In the genomic region with DNA sequence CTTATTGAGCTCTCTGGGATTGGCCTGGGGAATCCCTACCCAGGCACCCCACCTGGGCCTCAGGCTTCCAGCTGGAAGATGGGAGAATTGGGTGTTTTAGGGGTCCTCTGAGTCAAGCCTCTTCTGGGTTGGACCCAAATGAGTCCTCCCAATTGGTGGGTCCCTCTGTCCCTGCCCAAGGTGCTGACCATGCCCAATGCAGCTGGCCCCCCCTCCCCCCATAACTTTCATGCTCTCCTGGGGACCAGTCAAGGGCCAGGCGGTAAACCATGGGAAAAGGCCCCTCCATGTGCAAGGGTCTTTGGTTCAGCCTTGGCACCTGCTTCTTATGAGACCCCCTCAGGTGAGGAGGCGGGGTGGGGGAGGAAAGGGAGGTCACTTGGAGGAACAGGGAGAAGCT, we compare ENCODE assay signal across 26 cellular contexts.
"Had no signal": no experiment of that assay in that cellular context is flagged by ENCODE, and none has a peak within 500 bp of the region (broad histone marks: within the 10 kb centered on the region; RNA-seq: fewer than 3 reads in every experiment).

No MANE protein-coding gene starts in this region.

- H3K4me2 ChIP-seq: neural progenitor cell had no signal

- H3K27ac Mint-ChIP-seq: natural killer cell; nephron; neural progenitor cell; progenitor cell of endocrine pancreas; stimulated activated effector memory CD8-positive, alpha-beta T cell treated with anti-CD3 and anti-CD28 coated beads, Interleukin-12 subunit alpha, Interleukin-12 subunit beta, amount 100 ng/mL, for 72 hours; stimulated activated naive B cell treated with anti-CD40 and anti-IgM and Interleukin-4, amounts not matched to agents 10 μg/mL and 1 μg/mL and 100 μg/mL, for 72 hours; stimulated activated naive CD8-positive, alpha-beta T cell treated with anti-CD3 and anti-CD28 coated beads, Interleukin-15, Interleukin-2, amounts not matched to agents 100 ng/mL and 50 ng/mL, for 24 hours had no signal

- H3K36me3 ChIP-seq: neural progenitor cell, ovary, right lobe of liver, sigmoid colon, stomach, thoracic aorta, thyroid gland, tibial nerve, upper lobe of left lung, vagina had no signal

- H2AFZ ChIP-seq: neural progenitor cell, parathyroid adenoma had no signal

- H3K4me3 Mint-ChIP-seq: natural killer cell; nephron; neural progenitor cell; stimulated activated effector memory CD8-positive, alpha-beta T cell treated with anti-CD3 and anti-CD28 coated beads, Interleukin-12 subunit alpha, Interleukin-12 subunit beta, amount 100 ng/mL, for 72 hours; stimulated activated naive B cell treated with anti-CD40 and anti-IgM and Interleukin-4, amounts not matched to agents 10 μg/mL and 1 μg/mL and 100 μg/mL, for 72 hours; stimulated activated naive CD8-positive, alpha-beta T cell treated with anti-CD3 and anti-CD28 coated beads, Interleukin-15, Interleukin-2, amounts not matched to agents 100 ng/mL and 50 ng/mL, for 24 hours had no signal

- H3K9me3 ChIP-seq: ovary, psoas muscle, right lobe of liver, sigmoid colon, stomach, thoracic aorta, thyroid gland, tibial nerve, upper lobe of left lung, vagina had no signal

- H3K36me3 Mint-ChIP-seq: natural killer cell; neural progenitor cell; stimulated activated effector memory CD8-positive, alpha-beta T cell treated with anti-CD3 and anti-CD28 coated beads, Interleukin-12 subunit alpha, Interleukin-12 subunit beta, amount 100 ng/mL, for 72 hours; stimulated activated naive B cell treated with anti-CD40 and anti-IgM and Interleukin-4, amounts not matched to agents 10 μg/mL and 1 μg/mL and 100 μg/mL, for 72 hours had no signal

- DNase-seq: natural killer cell; ovary; right lobe of liver; sigmoid colon; small intestine; stimulated activated CD4-positive, alpha-beta T cell treated with anti-CD3 and anti-CD28 coated beads, Interleukin-15, amount 100 ng/mL, for 24 hours; stimulated activated CD4-positive, alpha-beta T cell treated with anti-CD3 and anti-CD28 coated beads, Interleukin-2, amount 100 ng/mL, for 24 hours; stimulated activated CD4-positive, alpha-beta T cell treated with anti-CD3 and anti-CD28 coated beads, Interleukin-2, amount 100 ng/mL, for 48 hours; stimulated activated CD4-positive, alpha-beta T cell treated with anti-CD3 and anti-CD28 coated beads, Interleukin-4, amount 100 ng/mL, for 24 hours; stimulated activated naive B cell treated with anti-CD40 and anti-IgM and Interleukin-4, amounts not matched to agents 10 μg/mL and 1 μg/mL and 100 μg/mL, for 72 hours; stimulated activated naive CD4-positive, alpha-beta T cell treated with Interleukin-2 at 50 U/mL for 16 hours; stomach; thyroid gland; upper lobe of left lung had no signal

- ATAC-seq: natural killer cell; psoas muscle; right cardiac atrium; right lobe of liver; stimulated activated effector memory CD8-positive, alpha-beta T cell treated with anti-CD3 and anti-CD28 coated beads, Interleukin-12 subunit alpha, Interleukin-12 subunit beta, amount 100 ng/mL, for 72 hours; stimulated activated naive B cell treated with anti-CD40 and anti-IgM and Interleukin-4, amounts not matched to agents 10 μg/mL and 1 μg/mL and 100 μg/mL, for 72 hours had no signal

- H3K27ac ChIP-seq: neural progenitor cell, ovary, parathyroid adenoma, psoas muscle, right lobe of liver, sigmoid colon, stomach, thoracic aorta, thyroid gland, tibial nerve, upper lobe of left lung, vagina had no signal

- H3K4me1 ChIP-seq: right lobe of liver had no signal

- H3K27me3 ChIP-seq: ovary had no signal

- H3K9me3 Mint-ChIP-seq: natural killer cell; nephron; neural progenitor cell; stimulated activated effector memory CD8-positive, alpha-beta T cell treated with anti-CD3 and anti-CD28 coated beads, Interleukin-12 subunit alpha, Interleukin-12 subunit beta, amount 100 ng/mL, for 72 hours; stimulated activated naive B cell treated with anti-CD40 and anti-IgM and Interleukin-4, amounts not matched to agents 10 μg/mL and 1 μg/mL and 100 μg/mL, for 72 hours; stimulated activated naive CD8-positive, alpha-beta T cell treated with anti-CD3 and anti-CD28 coated beads, Interleukin-15, Interleukin-2, amounts not matched to agents 100 ng/mL and 50 ng/mL, for 24 hours had no signal

- H3K4me3 ChIP-seq: neural progenitor cell, ovary, psoas muscle, right lobe of liver, sigmoid colon, stomach, thoracic aorta, thyroid gland, tibial nerve, upper lobe of left lung, vagina had no signal

- H3K79me2 ChIP-seq: parathyroid adenoma had no signal

- FAIRE-seq: small intestine, urothelium cell line had no signal

- H3K9ac ChIP-seq: neural progenitor cell, parathyroid adenoma had no signal
